ENCODE assay signal across 1 cellular context in the genomic region with DNA sequence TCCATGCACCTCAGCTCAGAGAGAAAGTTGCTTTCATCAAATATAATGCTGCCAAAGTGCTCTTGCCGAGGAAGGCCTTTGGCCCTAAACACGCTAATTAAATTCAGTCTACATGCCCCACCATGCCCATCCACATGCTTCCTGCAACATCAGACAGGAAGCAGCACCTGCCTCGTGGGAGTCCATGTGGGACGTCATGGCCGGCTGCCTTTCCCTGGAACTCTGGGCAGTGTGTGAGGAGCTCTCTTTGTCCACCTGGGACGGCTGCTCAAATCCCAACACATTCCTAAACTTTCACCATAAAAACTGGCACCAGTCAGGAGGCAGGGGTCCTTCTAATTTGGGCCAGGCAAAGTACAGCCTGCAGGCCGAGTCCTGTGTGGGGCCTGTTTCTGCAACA.
TF ChIP-seq lines count a peak whose summit lies in the region.

No MANE protein-coding gene starts in this region.

TF ChIP-seq in GM23338, 12 proteins besides CTCF, POLR2A, EP300 and RAD21:
- TF ChIP-seq, protein P1, sequence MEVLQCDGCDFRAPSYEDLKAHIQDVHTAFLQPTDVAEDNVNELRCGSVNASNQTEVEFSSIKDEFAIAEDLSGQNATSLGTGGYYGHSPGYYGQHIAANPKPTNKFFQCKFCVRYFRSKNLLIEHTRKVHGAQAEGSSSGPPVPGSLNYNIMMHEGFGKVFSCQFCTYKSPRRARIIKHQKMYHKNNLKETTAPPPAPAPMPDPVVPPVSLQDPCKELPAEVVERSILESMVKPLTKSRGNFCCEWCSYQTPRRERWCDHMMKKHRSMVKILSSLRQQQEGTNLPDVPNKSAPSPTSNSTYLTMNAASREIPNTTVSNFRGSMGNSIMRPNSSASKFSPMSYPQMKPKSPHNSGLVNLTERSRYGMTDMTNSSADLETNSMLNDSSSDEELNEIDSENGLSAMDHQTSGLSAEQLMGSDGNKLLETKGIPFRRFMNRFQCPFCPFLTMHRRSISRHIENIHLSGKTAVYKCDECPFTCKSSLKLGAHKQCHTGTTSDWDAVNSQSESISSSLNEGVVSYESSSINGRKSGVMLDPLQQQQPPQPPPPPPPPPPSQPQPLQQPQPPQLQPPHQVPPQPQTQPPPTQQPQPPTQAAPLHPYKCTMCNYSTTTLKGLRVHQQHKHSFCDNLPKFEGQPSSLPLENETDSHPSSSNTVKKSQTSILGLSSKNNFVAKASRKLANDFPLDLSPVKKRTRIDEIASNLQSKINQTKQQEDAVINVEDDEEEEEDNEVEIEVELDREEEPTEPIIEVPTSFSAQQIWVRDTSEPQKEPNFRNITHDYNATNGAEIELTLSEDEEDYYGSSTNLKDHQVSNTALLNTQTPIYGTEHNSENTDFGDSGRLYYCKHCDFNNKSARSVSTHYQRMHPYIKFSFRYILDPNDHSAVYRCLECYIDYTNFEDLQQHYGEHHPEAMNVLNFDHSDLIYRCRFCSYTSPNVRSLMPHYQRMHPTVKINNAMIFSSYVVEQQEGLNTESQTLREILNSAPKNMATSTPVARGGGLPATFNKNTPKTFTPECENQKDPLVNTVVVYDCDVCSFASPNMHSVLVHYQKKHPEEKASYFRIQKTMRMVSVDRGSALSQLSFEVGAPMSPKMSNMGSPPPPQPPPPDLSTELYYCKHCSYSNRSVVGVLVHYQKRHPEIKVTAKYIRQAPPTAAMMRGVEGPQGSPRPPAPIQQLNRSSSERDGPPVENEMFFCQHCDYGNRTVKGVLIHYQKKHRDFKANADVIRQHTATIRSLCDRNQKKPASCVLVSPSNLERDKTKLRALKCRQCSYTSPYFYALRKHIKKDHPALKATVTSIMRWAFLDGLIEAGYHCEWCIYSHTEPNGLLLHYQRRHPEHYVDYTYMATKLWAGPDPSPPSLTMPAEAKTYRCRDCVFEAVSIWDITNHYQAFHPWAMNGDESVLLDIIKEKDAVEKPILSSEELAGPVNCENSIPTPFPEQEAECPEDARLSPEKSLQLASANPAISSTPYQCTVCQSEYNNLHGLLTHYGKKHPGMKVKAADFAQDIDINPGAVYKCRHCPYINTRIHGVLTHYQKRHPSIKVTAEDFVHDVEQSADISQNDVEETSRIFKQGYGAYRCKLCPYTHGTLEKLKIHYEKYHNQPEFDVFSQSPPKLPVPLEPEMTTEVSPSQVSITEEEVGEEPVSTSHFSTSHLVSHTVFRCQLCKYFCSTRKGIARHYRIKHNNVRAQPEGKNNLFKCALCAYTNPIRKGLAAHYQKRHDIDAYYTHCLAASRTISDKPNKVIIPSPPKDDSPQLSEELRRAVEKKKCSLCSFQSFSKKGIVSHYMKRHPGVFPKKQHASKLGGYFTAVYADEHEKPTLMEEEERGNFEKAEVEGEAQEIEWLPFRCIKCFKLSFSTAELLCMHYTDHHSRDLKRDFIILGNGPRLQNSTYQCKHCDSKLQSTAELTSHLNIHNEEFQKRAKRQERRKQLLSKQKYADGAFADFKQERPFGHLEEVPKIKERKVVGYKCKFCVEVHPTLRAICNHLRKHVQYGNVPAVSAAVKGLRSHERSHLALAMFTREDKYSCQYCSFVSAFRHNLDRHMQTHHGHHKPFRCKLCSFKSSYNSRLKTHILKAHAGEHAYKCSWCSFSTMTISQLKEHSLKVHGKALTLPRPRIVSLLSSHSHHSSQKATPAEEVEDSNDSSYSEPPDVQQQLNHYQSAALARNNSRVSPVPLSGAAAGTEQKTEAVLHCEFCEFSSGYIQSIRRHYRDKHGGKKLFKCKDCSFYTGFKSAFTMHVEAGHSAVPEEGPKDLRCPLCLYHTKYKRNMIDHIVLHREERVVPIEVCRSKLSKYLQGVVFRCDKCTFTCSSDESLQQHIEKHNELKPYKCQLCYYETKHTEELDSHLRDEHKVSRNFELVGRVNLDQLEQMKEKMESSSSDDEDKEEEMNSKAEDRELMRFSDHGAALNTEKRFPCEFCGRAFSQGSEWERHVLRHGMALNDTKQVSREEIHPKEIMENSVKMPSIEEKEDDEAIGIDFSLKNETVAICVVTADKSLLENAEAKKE (CRISPR knock-in tag; IDR thresholded peaks at IDR 0.05) = no peak
- TF ChIP-seq STAT1 (IDR thresholded peaks at IDR 0.05; ENCODE audit: unreplicated experiment) (no peak), NANOG (IDR thresholded peaks at IDR 0.05; ENCODE audit: borderline replicate concordance) (no peak)
